18 cellular contexts compared by ENCODE assay signal in genomic region chr1:103738031-103738430, GRCh38. TPM values are rescaled to one million over a fixed set of nuclear protein-coding genes. Genes with fewer than 3 reads are reported as not detected.
"Had no signal": no experiment of that assay in that cellular context is flagged by ENCODE, and none has a peak within 500 bp of the region (broad histone marks: within the 10 kb centered on the region; RNA-seq: fewer than 3 reads in every experiment).

No MANE protein-coding gene starts in this region.

RNA-seq across cellular contexts. Expression of gene AMY1C, which starts 11.7 kb away (rescaled TPM):
- total RNA-seq: activated naive CD4-positive, alpha-beta T cell treated with anti-CD3 and anti-CD28 coated beads for 36 hours; activated naive CD4-positive, alpha-beta T cell treated with anti-CD3 and anti-CD28 coated beads, Interleukin-2, amount 50 U/mL, for 72 hours; activated naive CD8-positive, alpha-beta T cell treated with anti-CD3 and anti-CD28 coated beads for 36 hours; activated naive CD8-positive, alpha-beta T cell treated with anti-CD3 and anti-CD28 coated beads, Interleukin-2, amount 10 ng/mL, durations not matched to agents 7 days and 5 days; activated T-cell treated with anti-CD3 and anti-CD28 coated beads, Interleukin-2, amount 50 U/mL, for 4 hours; activated T-cell treated with anti-CD3 and anti-CD28 coated beads, Interleukin-2, amount 50 U/mL, for 72 hours; activated T-helper 1 cell treated with anti-CD3 and anti-CD28 coated beads, Interleukin-12 subunit alpha, Interleukin-12 subunit beta, Interleukin-2, Interleukin-4 antibody, amounts not matched to agents 30 ng/mL and 10 ng/mL and 1 ng/mL, durations not matched to agents 14 hours and 24 hours and 36 hours; activated T-helper 17 cell treated with anti-CD3 and anti-CD28 coated beads, Interleukin-2, amount 50 U/mL, for 72 hours; activated T-helper 2 cell treated with anti-CD3 and anti-CD28 coated beads, Interferon-gamma antibody, Interleukin-2, Interleukin-4, amounts not matched to agents 10 μg/mL and 5 μg/mL and 100 μg/mL, durations not matched to agents 14 hours and 24 hours and 36 hours; adrenal gland; aorta; ascending aorta; astrocyte; breast epithelium; cardiac septum had no signal
- polyA plus RNA-seq: adrenal gland, aorta, cardiac muscle cell had no signal

RNA-seq across cellular contexts. Expression of gene AMY1B, which starts 42.0 kb away (rescaled TPM):
- total RNA-seq: activated naive CD4-positive, alpha-beta T cell treated with anti-CD3 and anti-CD28 coated beads for 36 hours; activated naive CD4-positive, alpha-beta T cell treated with anti-CD3 and anti-CD28 coated beads, Interleukin-2, amount 50 U/mL, for 72 hours; activated naive CD8-positive, alpha-beta T cell treated with anti-CD3 and anti-CD28 coated beads for 36 hours; activated naive CD8-positive, alpha-beta T cell treated with anti-CD3 and anti-CD28 coated beads, Interleukin-2, amount 10 ng/mL, durations not matched to agents 7 days and 5 days; activated T-cell treated with anti-CD3 and anti-CD28 coated beads, Interleukin-2, amount 50 U/mL, for 4 hours; activated T-cell treated with anti-CD3 and anti-CD28 coated beads, Interleukin-2, amount 50 U/mL, for 72 hours; activated T-helper 1 cell treated with anti-CD3 and anti-CD28 coated beads, Interleukin-12 subunit alpha, Interleukin-12 subunit beta, Interleukin-2, Interleukin-4 antibody, amounts not matched to agents 30 ng/mL and 10 ng/mL and 1 ng/mL, durations not matched to agents 14 hours and 24 hours and 36 hours; activated T-helper 17 cell treated with anti-CD3 and anti-CD28 coated beads, Interleukin-2, amount 50 U/mL, for 72 hours; activated T-helper 2 cell treated with anti-CD3 and anti-CD28 coated beads, Interferon-gamma antibody, Interleukin-2, Interleukin-4, amounts not matched to agents 10 μg/mL and 5 μg/mL and 100 μg/mL, durations not matched to agents 14 hours and 24 hours and 36 hours; adrenal gland; aorta; ascending aorta; astrocyte; body of pancreas; breast epithelium; bronchial epithelial cell; cardiac muscle cell; cardiac septum had no signal
- polyA plus RNA-seq: adrenal gland, aorta, cardiac muscle cell had no signal
